In genomic region chrX:129773649-129774458, GRCh38 we compare ENCODE assay signal across 10 cellular contexts. TPM values are rescaled to one million over a fixed set of nuclear protein-coding genes. Genes with fewer than 3 reads are reported as not detected.
A peak's percentile ranks its signal among the peaks of the same experiment; 100 is the strongest.
DNase-seq lines count a peak whose midpoint lies in the region; ATAC-seq, FAIRE-seq and TF ChIP-seq lines count a peak whose summit lies in the region.
"Had no signal": no experiment of that assay in that cellular context is flagged by ENCODE, and none has a peak within 500 bp of the region (broad histone marks: within the 10 kb centered on the region; RNA-seq: fewer than 3 reads in every experiment).

No MANE protein-coding gene starts in this region.

- TF ChIP-seq EP300 in K562 (IDR thresholded peaks at IDR 0.05; ENCODE audit: low read length) = no peak

- H3K4me2 ChIP-seq in K562 (ENCODE audit: insufficient read depth, low read length) = no peak overlapping the region
- peak overlapping the region; percentile 26 for H3K4me2 ChIP-seq in parathyroid adenoma (ENCODE audit: low read length)

- H3K4me1 ChIP-seq in K562 (replicated peaks in 1 of 2; ENCODE audit: control insufficient read depth in 2 of 2, insufficient read depth in 2 of 2, low read length in 2 of 2) (peaks cover 0 to 6% of the 10 kb centered on the region in 2 experiments; a peak in 2 of 5 replicates), parathyroid adenoma (no peaks in the 10 kb centered on the region)

- H3K27me3 ChIP-seq in K562 (ENCODE audit: control insufficient read depth in 2 of 2, insufficient read depth in 2 of 2, low read length in 2 of 2) (no peaks in the 10 kb centered on the region), parathyroid adenoma (ENCODE audit: control insufficient read depth, insufficient read depth, low read length) (no peaks in the 10 kb centered on the region)

- ATAC-seq in K562 (peak; percentile 64), HG03521 (IDR thresholded peaks at IDR 0.05; ENCODE audit: unreplicated experiment) (no peak)

- no peak for TF ChIP-seq RAD21 in K562 (CRISPR knock-in tag; conservative IDR thresholded peaks at IDR 0.05 in 1 of 2, IDR thresholded peaks at IDR 0.05 in 1 of 2)

- H3K27ac ChIP-seq in K562 (ENCODE audit: extremely low read depth, low read depth, low read length) (no peak overlapping the region), parathyroid adenoma (no peak overlapping the region)

- no peaks in the 10 kb centered on the region for H3K9me1 ChIP-seq in K562 (ENCODE audit: control insufficient read depth, insufficient read depth, low read length)

- H3K9ac ChIP-seq in K562 (ENCODE audit: insufficient read depth in 1 of 2, low read depth in 2 of 2, low read length in 2 of 2) (no peak overlapping the region), parathyroid adenoma (no peak overlapping the region)

- TF ChIP-seq CTCF in GM12864 (IDR thresholded peaks at IDR 0.05; ENCODE audit: low read depth, low read length, missing control alignments) = peak; percentile 17
- TF ChIP-seq CTCF in NB4 (IDR thresholded peaks at IDR 0.05; ENCODE audit: low read depth, low read length) = no peak
- no peak for TF ChIP-seq CTCF in K562 (IDR thresholded peaks at IDR 0.05 in 2 of 3, conservative IDR thresholded peaks at IDR 0.05 in 1 of 3; ENCODE audit: insufficient read depth in 2 of 3, low read depth in 1 of 3, low read length in 3 of 3)
- no peak for TF ChIP-seq CTCF in parathyroid adenoma (IDR thresholded peaks at IDR 0.05)

- no peak for FAIRE-seq in K562 (lab: Jason Lieb, UNC)

- no peaks in the 10 kb centered on the region for H4K20me1 ChIP-seq in K562 (replicated peaks; ENCODE audit: control insufficient read depth, insufficient read depth, low read length)

- H2AFZ ChIP-seq in K562 (ENCODE audit: low read depth, low read length) (no peak overlapping the region), parathyroid adenoma (peak overlapping the region; percentile 17)

- H3K9me3 ChIP-seq in K562 (replicated peaks; ENCODE audit: control insufficient read depth, insufficient read depth, low read depth, low read length) (no peaks in the 10 kb centered on the region), parathyroid adenoma (ENCODE audit: control insufficient read depth, low read length) (no peaks in the 10 kb centered on the region)

- 54% methylated on average over 3 of the region's 4 CpGs for WGBS in K562 (ENCODE audit: insufficient coverage, low coverage, missing lambda C conversion rate)

- H3K36me3 ChIP-seq in K562 (ENCODE audit: control insufficient read depth, insufficient read depth, low read length) (no peaks in the 10 kb centered on the region), parathyroid adenoma (ENCODE audit: control insufficient read depth, insufficient read depth, low read length) (no peaks in the 10 kb centered on the region)

- POLR2A ChIA-PET in K562 (lab: Yijun Ruan, JAX) = interaction anchor here (1.0 kb wide), 1 partner anchor 16 kb away, joined by 3 read pairs; no protein-coding TSS in a partner anchor

- in situ Hi-C loops in K562 (cut with MboI) = no loop called here

- CTCF ChIA-PET in K562 (lab: Yijun Ruan, JAX; ENCODE audit: low intra/inter-chr PET ratio) = no interaction called here

- BruUV-seq in K562 (replicated peaks; lab: Mats Ljungman, UMichigan) = no TSS peak

- DNase-seq in GM12864 (ENCODE audit: low read depth) (no peak), NB4 (ENCODE audit: low read depth) (peak; percentile 48), K562 (ENCODE audit: extremely low read depth in 1 of 4, low spot score in 3 of 4) (peak in 1 of 4 experiments; percentile 12), HK-2 (ENCODE audit: unreplicated experiment) (no peak), T1000 (lab: John Stamatoyannopoulos, UW) (no peak)
- DNase-seq: DMS79, hippocampal formation, midbrain had no signal

- H3K79me2 ChIP-seq in K562 (ENCODE audit: control insufficient read depth, insufficient read depth, low read length) (no peaks in the 10 kb centered on the region), parathyroid adenoma (no peaks in the 10 kb centered on the region)

- intact Hi-C loops in K562 (cut with micrococcal nuclease) = no loop called here

- H3K4me3 ChIP-seq in GM12864 (ENCODE audit: low read depth, low read length) (no peak overlapping the region), NB4 (ENCODE audit: low read depth, low read length) (no peak overlapping the region), K562 (no peak overlapping the region), parathyroid adenoma (ENCODE audit: low read depth, low read length) (no peak overlapping the region)

- TF ChIP-seq POLR2A in NB4 (IDR thresholded peaks at IDR 0.05; ENCODE audit: extremely low read depth, insufficient read length) (no peak), K562 (conservative IDR thresholded peaks at IDR 0.05) (no peak)

TF ChIP-seq in K562, 482 proteins besides CTCF, POLR2A, EP300 and RAD21:
- peak; percentile 42; the same call in 1 of the 2 replicates for TF ChIP-seq ESRRA (IDR thresholded peaks at IDR 0.05; ENCODE audit: borderline replicate concordance, low read depth)
- TF ChIP-seq VEZF1 (CRISPR knock-in tag; IDR thresholded peaks at IDR 0.05) = 0 out of 2 replicates have a peak, but pooled peaks have one; percentile 22
- TF ChIP-seq ZNF740 (CRISPR knock-in tag; IDR thresholded peaks at IDR 0.05) = peak; percentile 33; the same call in 1 of the 2 replicates
- no peak for TF ChIP-seq ZNF740 (tag; IDR thresholded peaks at IDR 0.05)
- TF ChIP-seq KHSRP (IDR thresholded peaks at IDR 0.05) = no peak

RNA-seq across cellular contexts. Expression of gene SASH3, which starts 5.9 kb away (rescaled TPM):
- total RNA-seq in K562 (2011; cell fraction: chromatin; rRNA removed; ENCODE audit: low replicate concordance) = not detected in 2 replicates
- not detected in 2 replicates for total RNA-seq in K562 (2011; cell fraction: nucleolus; rRNA removed)
- not detected in 2 replicates for total RNA-seq in K562 (2011; cell fraction: nucleoplasm; rRNA removed)
- 0.08 and 0.14 TPM in 2 replicates for total RNA-seq in K562 (2014; rRNA removed)
- total RNA-seq in K562 (2014; rRNA removed; fragmentation: Illumina TruSeq; extraction: Trizol) = 0.06 and 0.07 TPM in 2 replicates
- 0.72 and 1.1 TPM in 2 replicates for total RNA-seq in K562 (2015; rRNA removed; fragmentation: Illumina TruSeq; extraction: Trizol)
- 0.34 and 0.35 TPM in 2 replicates for total RNA-seq in K562 (2021)
- polyA plus RNA-seq in K562 (2011; rRNA removed) = 0.06 and 0.08 TPM in 2 replicates
- polyA plus RNA-seq in K562 (2011; cell fraction: cytosol; rRNA removed) = 0.04 and 0.06 TPM in 2 replicates
- polyA plus RNA-seq in K562 (2011; cell fraction: nucleus; rRNA removed) = 0.04 and 0.07 TPM in 2 replicates
- 0.21 and 0.75 TPM in 2 replicates for polyA plus RNA-seq in K562 (2012)
- 0.10 and 0.14 TPM in 2 replicates for polyA plus RNA-seq in K562 (2014; fragmentation: Illumina TruSeq; extraction: Trizol)
- polyA plus RNA-seq in K562 (2014; fragmentation: Nextera tagmentation; extraction: Ambion mirVana) = under 1 TPM; 0.03 to 0.06 TPM
- 0.08 and 0.13 TPM in 2 replicates for polyA plus RNA-seq in K562 (2014; rRNA removed)
- not detected in 2 replicates for polyA minus RNA-seq in K562 (2011; rRNA and poly(A)+ RNA removed)
- not detected in 2 replicates for polyA minus RNA-seq in K562 (2011; cell fraction: cytosol; rRNA and poly(A)+ RNA removed)
- not detected in 2 replicates for polyA minus RNA-seq in K562 (2011; cell fraction: nucleus; rRNA and poly(A)+ RNA removed)

RNA-seq across cellular contexts. Expression of gene XPNPEP2, which starts 35.1 kb away (rescaled TPM):
- total RNA-seq in K562 (2011; cell fraction: chromatin; rRNA removed; ENCODE audit: low replicate concordance) = not detected in 2 replicates
- not detected in 2 replicates for total RNA-seq in K562 (2011; cell fraction: nucleolus; rRNA removed)
- not detected in 2 replicates for total RNA-seq in K562 (2011; cell fraction: nucleoplasm; rRNA removed)
- total RNA-seq in K562 (2014; rRNA removed) = not detected in 2 replicates
- total RNA-seq in K562 (2014; rRNA removed; fragmentation: Illumina TruSeq; extraction: Trizol) = not detected in 2 replicates
- total RNA-seq in K562 (2015; rRNA removed; fragmentation: Illumina TruSeq; extraction: Trizol) = not detected in 2 replicates
- total RNA-seq in K562 (2021) = 0.04 TPM in 1 of 2 replicates, not detected in the other
- polyA plus RNA-seq in K562 (2011; rRNA removed) = 0.01 TPM in 1 of 2 replicates, not detected in the other
- 0.03 and 0.04 TPM in 2 replicates for polyA plus RNA-seq in K562 (2011; cell fraction: cytosol; rRNA removed)
- not detected in 2 replicates for polyA plus RNA-seq in K562 (2011; cell fraction: nucleus; rRNA removed)
- polyA plus RNA-seq in K562 (2012) = 0.05 and 0.11 TPM in 2 replicates
- polyA plus RNA-seq in K562 (2014; fragmentation: Illumina TruSeq; extraction: Trizol) = 0.13 TPM in 1 of 2 replicates, not detected in the other
- under 1 TPM in 1 of 2 experiments, not detected in 1; 0.03 TPM for polyA plus RNA-seq in K562 (2014; fragmentation: Nextera tagmentation; extraction: Ambion mirVana)
- polyA plus RNA-seq in K562 (2014; rRNA removed) = 0.19 TPM in 1 of 2 replicates, not detected in the other
- polyA minus RNA-seq in K562 (2011; rRNA and poly(A)+ RNA removed) = not detected in 2 replicates
- polyA minus RNA-seq in K562 (2011; cell fraction: cytosol; rRNA and poly(A)+ RNA removed) = not detected in 2 replicates
- polyA minus RNA-seq in K562 (2011; cell fraction: nucleus; rRNA and poly(A)+ RNA removed) = not detected in 2 replicates
